ENCODE assay signal across 9 cellular contexts in genomic region chr19:38617283-38617763, GRCh38. TPM values are rescaled to one million over a fixed set of nuclear protein-coding genes. Genes with fewer than 3 reads are reported as not detected.
A peak's percentile ranks its signal among the peaks of the same experiment; 100 is the strongest.
DNase-seq lines count a peak whose midpoint lies in the region; ATAC-seq, FAIRE-seq and TF ChIP-seq lines count a peak whose summit lies in the region.
"Had no signal": no experiment of that assay in that cellular context is flagged by ENCODE, and none has a peak within 500 bp of the region (broad histone marks: within the 10 kb centered on the region; RNA-seq: fewer than 3 reads in every experiment).

No MANE protein-coding gene starts in this region.

- no peak for FAIRE-seq in K562 (lab: Jason Lieb, UNC)

- no peak for DNase-seq in NT2/D1 (ENCODE audit: low read depth, low spot score)
- DNase-seq in K562 (ENCODE audit: extremely low read depth in 1 of 4, low spot score in 3 of 4), result no peak
- DNase-seq in progenitor cell of endocrine pancreas (ENCODE audit: low spot score, unreplicated experiment), result no peak
- DNase-seq in COLO668 (lab: John Stamatoyannopoulos, UW; ENCODE audit: unreplicated experiment), result no peak
- no peak for DNase-seq in MG63
- no peak for DNase-seq in amygdala (lab: John Stamatoyannopoulos, UW)
- DNase-seq: SIG-M5 had no signal

- intact Hi-C loops in K562 (cut with micrococcal nuclease), result loop anchor here (5.0 kb wide), 1 partner anchor 60 kb away; no protein-coding TSS in a partner anchor

- 0 out of 2 replicates have a peak, but pooled peaks cover 4% of the 10 kb centered on the region for H4K20me1 ChIP-seq in K562 (replicated peaks; ENCODE audit: control insufficient read depth, insufficient read depth, low read length)

- H3K9me3 ChIP-seq in NT2/D1 (ENCODE audit: insufficient read depth, low read length) (no peaks in the 10 kb centered on the region), K562 (replicated peaks; ENCODE audit: control insufficient read depth, insufficient read depth, low read depth, low read length) (no peaks in the 10 kb centered on the region), MG63 (no peaks in the 10 kb centered on the region)

- in situ Hi-C loops in K562 (cut with MboI), result loop anchor here (10.0 kb wide), 1 partner anchor 383 kb away; no protein-coding TSS in a partner anchor

- no peaks in the 10 kb centered on the region for H3K9me1 ChIP-seq in K562 (ENCODE audit: control insufficient read depth, insufficient read depth, low read length)

- BruUV-seq in K562 (replicated peaks; lab: Mats Ljungman, UMichigan), result no TSS peak

- H3K79me2 ChIP-seq in K562 (ENCODE audit: control insufficient read depth, insufficient read depth, low read length), result peaks cover 34% of the 10 kb centered on the region

- H3K27me3 ChIP-seq in NT2/D1 (ENCODE audit: insufficient read depth, insufficient read length) (no peaks in the 10 kb centered on the region), K562 (ENCODE audit: control insufficient read depth in 2 of 2, insufficient read depth in 2 of 2, low read length in 2 of 2) (no peaks in the 10 kb centered on the region), MG63 (no peaks in the 10 kb centered on the region)

- no peak for TF ChIP-seq POLR2A in K562 (conservative IDR thresholded peaks at IDR 0.05)

- CTCF ChIA-PET in K562 (lab: Yijun Ruan, JAX; ENCODE audit: low intra/inter-chr PET ratio), result no interaction called here

- H3K4me1 Mint-ChIP-seq in progenitor cell of endocrine pancreas (ENCODE audit: low read depth), result peaks cover 14% of the 10 kb centered on the region

- H3K9ac ChIP-seq in NT2/D1 (ENCODE audit: insufficient read length, low read depth) (peak overlapping the region; percentile 95), K562 (ENCODE audit: insufficient read depth in 1 of 2, low read depth in 2 of 2, low read length in 2 of 2) (peak overlapping the region in 1 of 2 experiments; percentile 59; a peak in 2 of 4 replicates)

- H3K27me3 Mint-ChIP-seq in progenitor cell of endocrine pancreas, result no peaks in the 10 kb centered on the region

- POLR2A ChIA-PET in K562 (lab: Yijun Ruan, JAX), result interaction anchor here (0.6 to 1.6 kb wide), 3 partner anchors 55 to 475 kb away, joined by 3 to 4 read pairs (median 3); no protein-coding TSS in a partner anchor

- TF ChIP-seq EP300 in K562 (IDR thresholded peaks at IDR 0.05; ENCODE audit: low read length), result no peak

- peak overlapping the region; percentile 67 for H3K27ac Mint-ChIP-seq in progenitor cell of endocrine pancreas

- TF ChIP-seq CTCF in K562 (IDR thresholded peaks at IDR 0.05 in 2 of 3, conservative IDR thresholded peaks at IDR 0.05 in 1 of 3; ENCODE audit: insufficient read depth in 2 of 3, low read depth in 1 of 3, low read length in 3 of 3) (no peak), progenitor cell of endocrine pancreas (IDR thresholded peaks at IDR 0.05; ENCODE audit: unreplicated experiment) (no peak)

- H2AFZ ChIP-seq in K562 (ENCODE audit: low read depth, low read length), result peak overlapping the region; percentile 93

- no peak overlapping the region for H3K4me2 ChIP-seq in K562 (ENCODE audit: insufficient read depth, low read length)

- 84% methylated on average over 7 of the region's 9 CpGs for WGBS in K562 (ENCODE audit: insufficient coverage, low coverage, missing lambda C conversion rate)

- H3K36me3 Mint-ChIP-seq in progenitor cell of endocrine pancreas (ENCODE audit: insufficient read depth), result peaks cover 7% of the 10 kb centered on the region

- no peak for ATAC-seq in K562
- ATAC-seq in GM21447 (IDR thresholded peaks at IDR 0.05; ENCODE audit: unreplicated experiment), result no peak

- H3K36me3 ChIP-seq in NT2/D1 (ENCODE audit: insufficient read depth, insufficient read length, low read length) (peaks cover 27% of the 10 kb centered on the region), K562 (ENCODE audit: control insufficient read depth, insufficient read depth, low read length) (peaks cover 29% of the 10 kb centered on the region), MG63 (peaks cover 24% of the 10 kb centered on the region)

- TF ChIP-seq RAD21 in K562 (CRISPR knock-in tag; conservative IDR thresholded peaks at IDR 0.05 in 1 of 2, IDR thresholded peaks at IDR 0.05 in 1 of 2), result no peak

- H3K27ac ChIP-seq in K562 (ENCODE audit: extremely low read depth, low read depth, low read length), result no peak overlapping the region

- H3K4me3 ChIP-seq in GM08714 (ENCODE audit: low read length), result peak overlapping the region; percentile 71
- H3K4me3 ChIP-seq in NT2/D1 (ENCODE audit: insufficient read length, low read depth), result peak overlapping the region; percentile 16
- H3K4me3 ChIP-seq in K562, result no peak overlapping the region
- H3K4me3 ChIP-seq in MG63, result no peak overlapping the region

- H3K4me1 ChIP-seq in NT2/D1 (ENCODE audit: insufficient read depth, insufficient read length), result peaks cover 14% of the 10 kb centered on the region
- H3K4me1 ChIP-seq in K562 (replicated peaks in 1 of 2; ENCODE audit: control insufficient read depth in 2 of 2, insufficient read depth in 2 of 2, low read length in 2 of 2), result peaks cover 13 to 37% of the 10 kb centered on the region in 2 experiments; a peak in 4 of 5 replicates

- H3K4me3 Mint-ChIP-seq in progenitor cell of endocrine pancreas (ENCODE audit: low read depth), result peak overlapping the region; percentile 44

- no peaks in the 10 kb centered on the region for H3K9me3 Mint-ChIP-seq in progenitor cell of endocrine pancreas (ENCODE audit: low read depth)

RNA-seq across cellular contexts. Expression of gene MAP4K1, which starts 0.4 kb away (rescaled TPM):
- 1.7 and 3.2 TPM in 2 replicates for total RNA-seq in K562 (2011; cell fraction: chromatin; rRNA removed; ENCODE audit: low replicate concordance)
- total RNA-seq in K562 (2011; cell fraction: nucleolus; rRNA removed), result 0.83 and 1.8 TPM in 2 replicates
- total RNA-seq in K562 (2011; cell fraction: nucleoplasm; rRNA removed), result 0.92 and 2.5 TPM in 2 replicates
- total RNA-seq in K562 (2014; rRNA removed) (0.65 TPM in 1 of 2 replicates, not detected in the other), K562 (2014; rRNA removed; fragmentation: Illumina TruSeq; extraction: Trizol) (0.47 TPM in 1 of 2 replicates, not detected in the other), K562 (2015; rRNA removed; fragmentation: Illumina TruSeq; extraction: Trizol) (0.14 and 0.38 TPM in 2 replicates), K562 (2021) (3.0 and 3.2 TPM in 2 replicates), progenitor cell of endocrine pancreas (6.7 and 10.9 TPM in 2 replicates)
- polyA plus RNA-seq in K562 (2011; rRNA removed) (0.39 and 0.81 TPM in 2 replicates), K562 (2014; fragmentation: Illumina TruSeq; extraction: Trizol) (0.31 and 0.61 TPM in 2 replicates), K562 (2014; fragmentation: Nextera tagmentation; extraction: Ambion mirVana) (1 to 10 TPM in 1 of 2 experiments, under 1 TPM in 1; 0.99 to 1.4 TPM), K562 (2014; rRNA removed) (0.50 and 0.99 TPM in 2 replicates)
- 0.50 and 0.69 TPM in 2 replicates for polyA plus RNA-seq in K562 (2011; cell fraction: cytosol; rRNA removed)
- polyA plus RNA-seq in K562 (2011; cell fraction: nucleus; rRNA removed), result 2.9 and 4.0 TPM in 2 replicates
- polyA plus RNA-seq in K562 (2012), result 0.57 and 1.1 TPM in 2 replicates
- 0.27 and 0.91 TPM in 2 replicates for polyA minus RNA-seq in K562 (2011; rRNA and poly(A)+ RNA removed)
- polyA minus RNA-seq in K562 (2011; cell fraction: cytosol; rRNA and poly(A)+ RNA removed), result not detected in 2 replicates
- polyA minus RNA-seq in K562 (2011; cell fraction: nucleus; rRNA and poly(A)+ RNA removed), result 0.56 and 2.3 TPM in 2 replicates
- 0.30 TPM in 1 of 2 replicates, not detected in the other for total RNA-seq in MG63 (2014; rRNA removed; shearing (Covaris generic); ENCODE audit: low replicate concordance)

RNA-seq across cellular contexts. Expression of gene EIF3K, which starts 1.7 kb away (rescaled TPM):
- 131 and 282 TPM in 2 replicates for total RNA-seq in K562 (2011; cell fraction: chromatin; rRNA removed; ENCODE audit: low replicate concordance)
- total RNA-seq in K562 (2011; cell fraction: nucleolus; rRNA removed), result 236 and 263 TPM in 2 replicates
- total RNA-seq in K562 (2011; cell fraction: nucleoplasm; rRNA removed), result 210 and 273 TPM in 2 replicates
- total RNA-seq in K562 (2014; rRNA removed) (733 and 769 TPM in 2 replicates), K562 (2014; rRNA removed; fragmentation: Illumina TruSeq; extraction: Trizol) (363 and 429 TPM in 2 replicates), K562 (2015; rRNA removed; fragmentation: Illumina TruSeq; extraction: Trizol) (589 and 623 TPM in 2 replicates), K562 (2021) (686 and 693 TPM in 2 replicates), progenitor cell of endocrine pancreas (193 and 203 TPM in 2 replicates)
- polyA plus RNA-seq in K562 (2011; rRNA removed) (387 and 460 TPM in 2 replicates), K562 (2014; fragmentation: Illumina TruSeq; extraction: Trizol) (1,607 and 1,827 TPM in 2 replicates), K562 (2014; fragmentation: Nextera tagmentation; extraction: Ambion mirVana) (1,000 to 10,000 TPM; 1,193 to 1,486 TPM), K562 (2014; rRNA removed) (798 and 985 TPM in 2 replicates)
- polyA plus RNA-seq in K562 (2011; cell fraction: cytosol; rRNA removed), result 1,168 and 1,898 TPM in 2 replicates
- polyA plus RNA-seq in K562 (2011; cell fraction: nucleus; rRNA removed), result 374 and 383 TPM in 2 replicates
- polyA plus RNA-seq in K562 (2012), result 971 and 1,007 TPM in 2 replicates
- polyA minus RNA-seq in K562 (2011; rRNA and poly(A)+ RNA removed), result 447 and 499 TPM in 2 replicates
- 339 and 351 TPM in 2 replicates for polyA minus RNA-seq in K562 (2011; cell fraction: cytosol; rRNA and poly(A)+ RNA removed)
- 64.2 and 164 TPM in 2 replicates for polyA minus RNA-seq in K562 (2011; cell fraction: nucleus; rRNA and poly(A)+ RNA removed)
- total RNA-seq in MG63 (2014; rRNA removed; shearing (Covaris generic); ENCODE audit: low replicate concordance), result 252 and 669 TPM in 2 replicates

RNA-seq across cellular contexts. Expression of gene ACTN4, which starts 30.1 kb away (rescaled TPM):
- 168 and 288 TPM in 2 replicates for total RNA-seq in K562 (2011; cell fraction: chromatin; rRNA removed; ENCODE audit: low replicate concordance)
- total RNA-seq in K562 (2011; cell fraction: nucleolus; rRNA removed), result 79.0 and 102 TPM in 2 replicates
- total RNA-seq in K562 (2011; cell fraction: nucleoplasm; rRNA removed), result 99.5 and 155 TPM in 2 replicates
- total RNA-seq in K562 (2014; rRNA removed), result 159 and 202 TPM in 2 replicates
- total RNA-seq in K562 (2014; rRNA removed; fragmentation: Illumina TruSeq; extraction: Trizol), result 67.2 and 80.0 TPM in 2 replicates
- total RNA-seq in K562 (2015; rRNA removed; fragmentation: Illumina TruSeq; extraction: Trizol), result 58.2 and 67.4 TPM in 2 replicates
- 362 and 385 TPM in 2 replicates for total RNA-seq in K562 (2021)
- 130 and 299 TPM in 2 replicates for polyA plus RNA-seq in K562 (2011; rRNA removed)
- 90.1 and 157 TPM in 2 replicates for polyA plus RNA-seq in K562 (2011; cell fraction: cytosol; rRNA removed)
- 395 and 716 TPM in 2 replicates for polyA plus RNA-seq in K562 (2011; cell fraction: nucleus; rRNA removed)
- 444 and 454 TPM in 2 replicates for polyA plus RNA-seq in K562 (2012)
- 149 and 163 TPM in 2 replicates for polyA plus RNA-seq in K562 (2014; fragmentation: Illumina TruSeq; extraction: Trizol)
- 1 to 10 TPM; 3.1 to 8.4 TPM for polyA plus RNA-seq in K562 (2014; fragmentation: Nextera tagmentation; extraction: Ambion mirVana)
- 115 and 125 TPM in 2 replicates for polyA plus RNA-seq in K562 (2014; rRNA removed)
- 140 and 177 TPM in 2 replicates for polyA minus RNA-seq in K562 (2011; rRNA and poly(A)+ RNA removed)
- 135 and 194 TPM in 2 replicates for polyA minus RNA-seq in K562 (2011; cell fraction: cytosol; rRNA and poly(A)+ RNA removed)
- polyA minus RNA-seq in K562 (2011; cell fraction: nucleus; rRNA and poly(A)+ RNA removed), result 51.4 and 130 TPM in 2 replicates
- total RNA-seq in progenitor cell of endocrine pancreas, result 639 and 657 TPM in 2 replicates
- total RNA-seq in MG63 (2014; rRNA removed; shearing (Covaris generic); ENCODE audit: low replicate concordance), result 476 and 621 TPM in 2 replicates

Comparison
In these comparisons a context has a peak if more than half of its experiments do, and no peak if none do; other contexts are left out.
1. H3K4me3 ChIP-seq: peak in GM08714 (single experiment) and NT2/D1 (single experiment); none in K562 (single experiment) and MG63 (single experiment).